9 cellular contexts compared by ENCODE assay signal in the genomic region with DNA sequence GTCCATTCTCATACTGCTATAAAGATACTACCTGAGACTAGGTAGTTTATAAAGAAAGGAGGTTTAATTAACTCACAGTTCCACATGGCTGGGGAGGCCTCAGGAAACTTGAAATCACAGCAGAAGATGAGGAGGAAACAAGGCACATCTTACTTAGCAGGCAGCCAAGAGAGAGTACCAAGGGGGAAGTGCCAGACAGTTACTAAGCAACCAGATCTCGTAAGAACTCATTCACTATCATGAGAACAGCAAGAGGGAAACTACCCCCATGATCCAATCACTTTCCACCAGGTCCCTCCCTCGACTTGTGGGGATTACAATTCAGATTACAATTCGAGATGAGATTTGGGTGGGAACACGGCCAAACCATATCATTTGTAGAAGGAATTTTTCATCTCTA.
"Had no signal": no experiment of that assay in that cellular context is flagged by ENCODE, and none has a peak within 500 bp of the region (broad histone marks: within the 10 kb centered on the region; RNA-seq: fewer than 3 reads in every experiment).

No MANE protein-coding gene starts in this region.

- H3K4me3 ChIP-seq: heart right ventricle, left lung, sigmoid colon had no signal

- H3K27ac ChIP-seq: left lung, sigmoid colon had no signal

- H3K27me3 ChIP-seq: heart right ventricle, left lung, sigmoid colon had no signal

- H3K9me3 ChIP-seq: heart right ventricle, left lung, sigmoid colon had no signal

- DNase-seq: activated CD4-positive, alpha-beta T cell treated with anti-CD3 and anti-CD28 coated beads, Interleukin-2, amount 50 U/mL, for 1 hour; activated T-cell treated with anti-CD3 and anti-CD28 coated beads, Interleukin-2, amount 50 U/mL, for 1 hour; amniotic stem cell; left lung; mesenchymal stem cell; sigmoid colon; stimulated activated naive CD8-positive, alpha-beta T cell treated with anti-CD3 and anti-CD28 coated beads, Interleukin-15, Interleukin-2, amounts not matched to agents 100 U/mL and 50 U/mL, for 24 hours; T-helper 17 cell had no signal

- H3K4me1 ChIP-seq: left lung had no signal
